ENCODE assay signal across 24 cellular contexts in the genomic region with DNA sequence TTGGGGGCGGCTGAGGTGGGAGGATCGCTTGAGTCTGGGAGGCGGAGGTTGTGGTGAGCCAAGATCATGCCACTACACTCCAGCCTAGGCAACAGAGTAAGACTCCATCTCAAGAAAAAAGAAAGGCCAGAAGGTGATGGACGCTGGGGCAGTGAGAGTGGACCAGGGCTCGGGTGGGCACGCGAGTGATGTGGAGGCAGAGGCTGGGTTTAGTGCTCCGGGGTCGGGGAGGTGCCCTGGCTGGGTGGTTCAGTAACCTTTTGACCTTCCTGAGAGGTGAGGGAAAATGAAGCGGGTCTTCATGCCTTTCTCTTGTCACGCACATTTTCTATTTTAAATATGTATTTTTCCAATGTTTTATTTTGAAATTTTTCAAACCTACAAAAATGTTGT. TPM values are rescaled to one million over a fixed set of nuclear protein-coding genes. Genes with fewer than 3 reads are reported as not detected.
"Had no signal": no experiment of that assay in that cellular context is flagged by ENCODE, and none has a peak within 500 bp of the region (broad histone marks: within the 10 kb centered on the region; RNA-seq: fewer than 3 reads in every experiment).

No MANE protein-coding gene starts in this region.

- H3K27me3 ChIP-seq: cardiac muscle cell, esophagus muscularis mucosa, foreskin keratinocyte, gastroesophageal sphincter, heart left ventricle, hepatocyte, ovary, right lobe of liver, suprapubic skin had no signal

- DNase-seq: dermis blood vessel endothelial cell; effector memory CD4-positive, alpha-beta T cell; foreskin keratinocyte; heart left ventricle; left cardiac atrium; left ventricle myocardium inferior; naive thymus-derived CD4-positive, alpha-beta T cell; occipital lobe; retina; stimulated activated CD4-positive, alpha-beta T cell treated with anti-CD3 and anti-CD28 coated beads, Interleukin-2, amount 100 ng/mL, for 24 hours; stimulated activated CD4-positive, alpha-beta T cell treated with anti-CD3 and anti-CD28 coated beads, Interleukin-4, amount 100 ng/mL, for 4 hours; stimulated activated naive B cell treated with anti-CD40 and anti-IgM and Interleukin-4, amounts not matched to agents 10 μg/mL and 1 μg/mL and 100 μg/mL, for 72 hours had no signal

- H3K4me3 ChIP-seq: cardiac muscle cell, coronary artery, esophagus muscularis mucosa, gastroesophageal sphincter, heart left ventricle, hepatocyte, left ventricle myocardium inferior, lung, ovary, right lobe of liver, smooth muscle cell, suprapubic skin had no signal

- H3K4me1 ChIP-seq: esophagus muscularis mucosa, foreskin keratinocyte, gastroesophageal sphincter, heart left ventricle, left ventricle myocardium inferior, right lobe of liver, suprapubic skin had no signal

- H3K4me2 ChIP-seq: hepatocyte, smooth muscle cell had no signal

- H2AFZ ChIP-seq: hepatocyte had no signal

- H3K36me3 ChIP-seq: cardiac muscle cell, esophagus muscularis mucosa, gastroesophageal sphincter, heart left ventricle, left ventricle myocardium inferior, ovary, right lobe of liver had no signal

- H3K27ac ChIP-seq: cardiac muscle cell, coronary artery, esophagus muscularis mucosa, foreskin keratinocyte, gastroesophageal sphincter, heart left ventricle, hepatocyte, left ventricle myocardium inferior, ovary, right lobe of liver, suprapubic skin had no signal

- ATAC-seq: foreskin keratinocyte; gastroesophageal sphincter; heart left ventricle; left cardiac atrium; naive thymus-derived CD4-positive, alpha-beta T cell; right lobe of liver; stimulated activated naive B cell treated with anti-CD40 and anti-IgM and Interleukin-4, amounts not matched to agents 10 μg/mL and 1 μg/mL and 100 μg/mL, for 72 hours had no signal

- H3K9me3 ChIP-seq: esophagus muscularis mucosa, gastroesophageal sphincter, left ventricle myocardium inferior, ovary, right lobe of liver, suprapubic skin had no signal

RNA-seq across cellular contexts. Expression of a gene that starts 45.1 kb away (rescaled TPM):
- total RNA-seq: endothelial cell of umbilical vein, occipital lobe had no signal
- polyA plus RNA-seq: fibroblast of lung had no signal
